1 cellular context compared by ENCODE assay signal in genomic region chr10:123891147-123892011, GRCh38.
TF ChIP-seq lines count a peak whose summit lies in the region.

CPXM2 (minus strand) TSS chr10:123891807; CDS start chr10:123891659, 148 bp downstream.

TF ChIP-seq in WTC11, 78 proteins besides CTCF, POLR2A, EP300 and RAD21 (continued from another document):
- no peak for TF ChIP-seq ZNF219 (CRISPR knock-in tag; IDR thresholded peaks at IDR 0.05; ENCODE audit: borderline replicate concordance)
- TF ChIP-seq PRDM15 (CRISPR knock-in tag; IDR thresholded peaks at IDR 0.05): no peak
- no peak for TF ChIP-seq MAX (CRISPR knock-in tag; IDR thresholded peaks at IDR 0.05)
- TF ChIP-seq RORB (CRISPR knock-in tag; IDR thresholded peaks at IDR 0.05): no peak
- TF ChIP-seq NFE2L1 (CRISPR knock-in tag; IDR thresholded peaks at IDR 0.05): no peak
- TF ChIP-seq NR1H2 (CRISPR knock-in tag; IDR thresholded peaks at IDR 0.05): no peak
- TF ChIP-seq ZNF232 (CRISPR knock-in tag; IDR thresholded peaks at IDR 0.05): no peak
- TF ChIP-seq STAT6 (CRISPR knock-in tag; conservative IDR thresholded peaks at IDR 0.05; ENCODE audit: low read depth): no peak
